Comparison of ENCODE assay signal across 1 cellular context in the genomic region with DNA sequence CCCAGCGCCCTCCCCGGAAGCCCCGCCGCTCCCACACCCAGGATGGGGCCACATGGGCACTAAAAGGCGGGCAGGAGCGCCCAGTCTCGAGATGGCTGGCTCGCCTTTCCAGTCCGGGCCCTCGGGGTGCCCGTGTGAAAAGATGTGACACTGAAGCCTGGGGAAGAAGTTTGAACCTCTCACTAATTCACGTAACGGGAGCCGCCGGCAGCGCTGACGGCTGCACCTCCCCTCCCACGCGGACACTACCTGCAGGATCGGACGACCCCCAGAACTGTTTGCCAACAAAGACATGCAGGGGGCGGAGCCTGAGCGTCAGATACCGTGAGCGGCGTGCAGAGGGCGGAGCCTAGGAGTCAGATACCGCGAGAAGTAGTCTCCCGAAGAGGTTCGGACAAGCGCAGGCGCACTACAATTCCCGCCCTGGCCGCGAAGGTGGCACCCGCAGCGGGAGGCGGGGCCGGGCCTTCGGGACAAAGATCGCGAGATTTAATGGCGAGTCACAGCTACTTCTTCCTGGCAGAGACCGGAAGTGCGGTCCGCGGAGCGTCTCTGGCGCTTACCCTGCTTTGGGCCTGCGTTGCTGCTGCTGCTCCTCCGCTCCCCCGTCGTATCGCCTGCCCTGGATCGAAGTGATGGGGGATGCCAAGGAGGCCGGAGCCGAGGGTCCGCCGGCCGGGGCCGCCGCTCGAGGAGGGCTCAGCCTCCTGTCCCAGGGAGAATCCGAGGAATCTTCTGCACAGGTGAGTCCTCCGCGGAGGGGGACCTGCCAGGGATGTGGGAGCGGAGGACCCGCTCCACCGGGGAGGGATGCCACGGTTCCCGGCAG.
A peak's percentile ranks its signal among the peaks of the same experiment; 100 is the strongest.
TF ChIP-seq lines count a peak whose summit lies in the region.

A gene with protein sequence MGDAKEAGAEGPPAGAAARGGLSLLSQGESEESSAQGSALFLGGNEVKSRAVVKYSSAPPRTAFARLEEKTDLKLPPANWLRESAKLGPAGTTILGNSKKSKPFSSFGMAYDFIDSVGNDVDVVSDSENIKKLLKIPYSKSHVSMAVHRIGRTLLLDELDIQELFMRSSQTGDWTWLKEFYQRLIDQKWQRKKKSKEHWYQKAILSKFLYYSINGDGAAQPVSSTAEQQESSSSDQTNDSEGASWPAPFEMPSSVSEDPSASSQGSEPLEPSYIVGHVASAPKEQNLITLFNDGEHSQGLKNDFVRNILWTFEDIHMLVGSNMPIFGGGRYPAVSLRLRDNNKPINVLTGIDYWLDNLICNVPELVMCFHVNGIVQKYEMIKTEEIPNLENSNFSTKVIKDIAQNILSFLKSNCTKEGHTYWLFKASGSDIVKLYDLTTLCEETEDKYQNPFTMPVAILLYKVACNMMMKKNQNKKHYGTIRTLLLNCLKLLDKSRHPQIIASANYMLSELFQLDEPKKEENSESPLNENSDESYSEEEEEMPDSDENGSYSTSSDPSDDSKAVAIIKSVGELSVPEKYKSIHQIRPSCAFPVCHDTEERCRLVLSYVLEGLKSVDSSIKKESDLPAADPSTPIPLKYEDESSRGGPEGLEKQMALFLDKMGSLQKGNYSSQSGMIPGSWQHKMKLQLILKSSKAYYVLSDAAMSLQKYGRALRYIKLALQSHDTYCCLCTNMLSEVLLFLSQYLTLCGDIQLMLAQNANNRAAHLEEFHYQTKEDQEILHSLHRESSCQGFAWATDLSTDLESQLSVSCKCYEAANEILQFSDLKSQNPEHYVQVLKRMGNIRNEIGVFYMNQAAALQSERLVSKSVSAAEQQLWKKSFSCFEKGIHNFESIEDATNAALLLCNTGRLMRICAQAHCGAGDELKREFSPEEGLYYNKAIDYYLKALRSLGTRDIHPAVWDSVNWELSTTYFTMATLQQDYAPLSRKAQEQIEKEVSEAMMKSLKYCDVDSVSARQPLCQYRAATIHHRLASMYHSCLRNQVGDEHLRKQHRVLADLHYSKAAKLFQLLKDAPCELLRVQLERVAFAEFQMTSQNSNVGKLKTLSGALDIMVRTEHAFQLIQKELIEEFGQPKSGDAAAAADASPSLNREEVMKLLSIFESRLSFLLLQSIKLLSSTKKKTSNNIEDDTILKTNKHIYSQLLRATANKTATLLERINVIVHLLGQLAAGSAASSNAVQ (plus strand): TSS at position 537 of the 829 bp plus-strand sequence. CDS start 99 bp downstream, at position 636.

TF ChIP-seq in HepG2, 621 proteins besides CTCF, POLR2A, EP300 and RAD21 (continued from another document and continues in another):
- peak; percentile 83 for TF ChIP-seq GABPA (IDR thresholded peaks at IDR 0.05; ENCODE audit: low read depth, low read length)
- TF ChIP-seq GABPA (CRISPR knock-in tag; IDR thresholded peaks at IDR 0.05; ENCODE audit: low read depth): peak; percentile 95
- no peak for TF ChIP-seq ZFP36 (IDR thresholded peaks at IDR 0.05; ENCODE audit: borderline replicate concordance, low read depth, low read length, partially characterized antibody)
- TF ChIP-seq KDM5A (IDR thresholded peaks at IDR 0.05; ENCODE audit: borderline replicate concordance, low read length): peak; percentile 92
- 0 out of 2 replicates have a peak, but pooled peaks have one; percentile 15 for TF ChIP-seq HDAC2 (CRISPR knock-in tag; IDR thresholded peaks at IDR 0.05)
- peak; percentile 95 for TF ChIP-seq POLR2G (IDR thresholded peaks at IDR 0.05; ENCODE audit: low read depth, low read length)
- TF ChIP-seq SMAD9 (CRISPR knock-in tag; IDR thresholded peaks at IDR 0.05): peak; percentile 42; the same call in 1 of the 2 replicates
- TF ChIP-seq, protein P1, sequence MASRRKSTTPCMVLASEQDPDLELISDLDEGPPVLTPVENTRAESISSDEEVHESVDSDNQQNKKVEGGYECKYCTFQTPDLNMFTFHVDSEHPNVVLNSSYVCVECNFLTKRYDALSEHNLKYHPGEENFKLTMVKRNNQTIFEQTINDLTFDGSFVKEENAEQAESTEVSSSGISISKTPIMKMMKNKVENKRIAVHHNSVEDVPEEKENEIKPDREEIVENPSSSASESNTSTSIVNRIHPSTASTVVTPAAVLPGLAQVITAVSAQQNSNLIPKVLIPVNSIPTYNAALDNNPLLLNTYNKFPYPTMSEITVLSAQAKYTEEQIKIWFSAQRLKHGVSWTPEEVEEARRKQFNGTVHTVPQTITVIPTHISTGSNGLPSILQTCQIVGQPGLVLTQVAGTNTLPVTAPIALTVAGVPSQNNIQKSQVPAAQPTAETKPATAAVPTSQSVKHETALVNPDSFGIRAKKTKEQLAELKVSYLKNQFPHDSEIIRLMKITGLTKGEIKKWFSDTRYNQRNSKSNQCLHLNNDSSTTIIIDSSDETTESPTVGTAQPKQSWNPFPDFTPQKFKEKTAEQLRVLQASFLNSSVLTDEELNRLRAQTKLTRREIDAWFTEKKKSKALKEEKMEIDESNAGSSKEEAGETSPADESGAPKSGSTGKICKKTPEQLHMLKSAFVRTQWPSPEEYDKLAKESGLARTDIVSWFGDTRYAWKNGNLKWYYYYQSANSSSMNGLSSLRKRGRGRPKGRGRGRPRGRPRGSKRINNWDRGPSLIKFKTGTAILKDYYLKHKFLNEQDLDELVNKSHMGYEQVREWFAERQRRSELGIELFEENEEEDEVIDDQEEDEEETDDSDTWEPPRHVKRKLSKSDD (CRISPR knock-in tag; IDR thresholded peaks at IDR 0.05; ENCODE audit: low read depth): no peak
- TF ChIP-seq MIER2 (CRISPR knock-in tag; IDR thresholded peaks at IDR 0.05): no peak
- no peak for TF ChIP-seq MAF1 (CRISPR knock-in tag; IDR thresholded peaks at IDR 0.05; ENCODE audit: borderline replicate concordance)
- TF ChIP-seq, protein P2, sequence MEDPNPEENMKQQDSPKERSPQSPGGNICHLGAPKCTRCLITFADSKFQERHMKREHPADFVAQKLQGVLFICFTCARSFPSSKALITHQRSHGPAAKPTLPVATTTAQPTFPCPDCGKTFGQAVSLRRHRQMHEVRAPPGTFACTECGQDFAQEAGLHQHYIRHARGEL (CRISPR knock-in tag; IDR thresholded peaks at IDR 0.05): no peak
- TF ChIP-seq ZC3H4 (CRISPR knock-in tag; IDR thresholded peaks at IDR 0.05; ENCODE audit: borderline replicate concordance): no peak
- no peak for TF ChIP-seq KAT7 (CRISPR knock-in tag; IDR thresholded peaks at IDR 0.05; ENCODE audit: borderline replicate concordance)
- TF ChIP-seq ZFY (CRISPR knock-in tag; IDR thresholded peaks at IDR 0.05): peak; percentile 94
- 0 out of 2 replicates have a peak, but pooled peaks have one; percentile 45 for TF ChIP-seq MTA1 (CRISPR knock-in tag; IDR thresholded peaks at IDR 0.05; ENCODE audit: borderline replicate concordance)
- TF ChIP-seq JUND (CRISPR knock-in tag; IDR thresholded peaks at IDR 0.05): peak; percentile 39; the same call in 1 of the 2 replicates
- TF ChIP-seq, protein P3, sequence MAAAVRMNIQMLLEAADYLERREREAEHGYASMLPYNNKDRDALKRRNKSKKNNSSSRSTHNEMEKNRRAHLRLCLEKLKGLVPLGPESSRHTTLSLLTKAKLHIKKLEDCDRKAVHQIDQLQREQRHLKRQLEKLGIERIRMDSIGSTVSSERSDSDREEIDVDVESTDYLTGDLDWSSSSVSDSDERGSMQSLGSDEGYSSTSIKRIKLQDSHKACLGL (CRISPR knock-in tag; IDR thresholded peaks at IDR 0.05): peak; percentile 55; the same call in 1 of the 2 replicates
- TF ChIP-seq, protein P4, sequence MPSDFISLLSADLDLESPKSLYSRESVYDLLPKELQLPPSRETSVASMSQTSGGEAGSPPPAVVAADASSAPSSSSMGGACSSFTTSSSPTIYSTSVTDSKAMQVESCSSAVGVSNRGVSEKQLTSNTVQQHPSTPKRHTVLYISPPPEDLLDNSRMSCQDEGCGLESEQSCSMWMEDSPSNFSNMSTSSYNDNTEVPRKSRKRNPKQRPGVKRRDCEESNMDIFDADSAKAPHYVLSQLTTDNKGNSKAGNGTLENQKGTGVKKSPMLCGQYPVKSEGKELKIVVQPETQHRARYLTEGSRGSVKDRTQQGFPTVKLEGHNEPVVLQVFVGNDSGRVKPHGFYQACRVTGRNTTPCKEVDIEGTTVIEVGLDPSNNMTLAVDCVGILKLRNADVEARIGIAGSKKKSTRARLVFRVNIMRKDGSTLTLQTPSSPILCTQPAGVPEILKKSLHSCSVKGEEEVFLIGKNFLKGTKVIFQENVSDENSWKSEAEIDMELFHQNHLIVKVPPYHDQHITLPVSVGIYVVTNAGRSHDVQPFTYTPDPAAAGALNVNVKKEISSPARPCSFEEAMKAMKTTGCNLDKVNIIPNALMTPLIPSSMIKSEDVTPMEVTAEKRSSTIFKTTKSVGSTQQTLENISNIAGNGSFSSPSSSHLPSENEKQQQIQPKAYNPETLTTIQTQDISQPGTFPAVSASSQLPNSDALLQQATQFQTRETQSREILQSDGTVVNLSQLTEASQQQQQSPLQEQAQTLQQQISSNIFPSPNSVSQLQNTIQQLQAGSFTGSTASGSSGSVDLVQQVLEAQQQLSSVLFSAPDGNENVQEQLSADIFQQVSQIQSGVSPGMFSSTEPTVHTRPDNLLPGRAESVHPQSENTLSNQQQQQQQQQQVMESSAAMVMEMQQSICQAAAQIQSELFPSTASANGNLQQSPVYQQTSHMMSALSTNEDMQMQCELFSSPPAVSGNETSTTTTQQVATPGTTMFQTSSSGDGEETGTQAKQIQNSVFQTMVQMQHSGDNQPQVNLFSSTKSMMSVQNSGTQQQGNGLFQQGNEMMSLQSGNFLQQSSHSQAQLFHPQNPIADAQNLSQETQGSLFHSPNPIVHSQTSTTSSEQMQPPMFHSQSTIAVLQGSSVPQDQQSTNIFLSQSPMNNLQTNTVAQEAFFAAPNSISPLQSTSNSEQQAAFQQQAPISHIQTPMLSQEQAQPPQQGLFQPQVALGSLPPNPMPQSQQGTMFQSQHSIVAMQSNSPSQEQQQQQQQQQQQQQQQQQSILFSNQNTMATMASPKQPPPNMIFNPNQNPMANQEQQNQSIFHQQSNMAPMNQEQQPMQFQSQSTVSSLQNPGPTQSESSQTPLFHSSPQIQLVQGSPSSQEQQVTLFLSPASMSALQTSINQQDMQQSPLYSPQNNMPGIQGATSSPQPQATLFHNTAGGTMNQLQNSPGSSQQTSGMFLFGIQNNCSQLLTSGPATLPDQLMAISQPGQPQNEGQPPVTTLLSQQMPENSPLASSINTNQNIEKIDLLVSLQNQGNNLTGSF (CRISPR knock-in tag; IDR thresholded peaks at IDR 0.05): peak; percentile 36
- no peak for TF ChIP-seq ZNF24 (IDR thresholded peaks at IDR 0.05)
- TF ChIP-seq ZNF557 (CRISPR knock-in tag; IDR thresholded peaks at IDR 0.05): no peak
- TF ChIP-seq RARA (CRISPR knock-in tag; IDR thresholded peaks at IDR 0.05): no peak
- TF ChIP-seq, protein P5, sequence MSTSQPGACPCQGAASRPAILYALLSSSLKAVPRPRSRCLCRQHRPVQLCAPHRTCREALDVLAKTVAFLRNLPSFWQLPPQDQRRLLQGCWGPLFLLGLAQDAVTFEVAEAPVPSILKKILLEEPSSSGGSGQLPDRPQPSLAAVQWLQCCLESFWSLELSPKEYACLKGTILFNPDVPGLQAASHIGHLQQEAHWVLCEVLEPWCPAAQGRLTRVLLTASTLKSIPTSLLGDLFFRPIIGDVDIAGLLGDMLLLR (CRISPR knock-in tag; IDR thresholded peaks at IDR 0.05): 0 out of 2 replicates have a peak, but pooled peaks have one; percentile 49
- TF ChIP-seq ZNF296 (CRISPR knock-in tag; conservative IDR thresholded peaks at IDR 0.05): no peak
- TF ChIP-seq, protein P6, sequence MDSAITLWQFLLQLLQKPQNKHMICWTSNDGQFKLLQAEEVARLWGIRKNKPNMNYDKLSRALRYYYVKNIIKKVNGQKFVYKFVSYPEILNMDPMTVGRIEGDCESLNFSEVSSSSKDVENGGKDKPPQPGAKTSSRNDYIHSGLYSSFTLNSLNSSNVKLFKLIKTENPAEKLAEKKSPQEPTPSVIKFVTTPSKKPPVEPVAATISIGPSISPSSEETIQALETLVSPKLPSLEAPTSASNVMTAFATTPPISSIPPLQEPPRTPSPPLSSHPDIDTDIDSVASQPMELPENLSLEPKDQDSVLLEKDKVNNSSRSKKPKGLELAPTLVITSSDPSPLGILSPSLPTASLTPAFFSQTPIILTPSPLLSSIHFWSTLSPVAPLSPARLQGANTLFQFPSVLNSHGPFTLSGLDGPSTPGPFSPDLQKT (CRISPR knock-in tag; IDR thresholded peaks at IDR 0.05; ENCODE audit: borderline replicate concordance): no peak
- TF ChIP-seq, protein P7, sequence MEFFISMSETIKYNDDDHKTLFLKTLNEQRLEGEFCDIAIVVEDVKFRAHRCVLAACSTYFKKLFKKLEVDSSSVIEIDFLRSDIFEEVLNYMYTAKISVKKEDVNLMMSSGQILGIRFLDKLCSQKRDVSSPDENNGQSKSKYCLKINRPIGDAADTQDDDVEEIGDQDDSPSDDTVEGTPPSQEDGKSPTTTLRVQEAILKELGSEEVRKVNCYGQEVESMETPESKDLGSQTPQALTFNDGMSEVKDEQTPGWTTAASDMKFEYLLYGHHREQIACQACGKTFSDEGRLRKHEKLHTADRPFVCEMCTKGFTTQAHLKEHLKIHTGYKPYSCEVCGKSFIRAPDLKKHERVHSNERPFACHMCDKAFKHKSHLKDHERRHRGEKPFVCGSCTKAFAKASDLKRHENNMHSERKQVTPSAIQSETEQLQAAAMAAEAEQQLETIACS (CRISPR knock-in tag; IDR thresholded peaks at IDR 0.05): no peak
- TF ChIP-seq ZNF124 (CRISPR knock-in tag; IDR thresholded peaks at IDR 0.05): peak; percentile 19; the same call in 1 of the 2 replicates
- TF ChIP-seq ZNF772 (CRISPR knock-in tag; IDR thresholded peaks at IDR 0.05): peak; percentile 87; the same call in 1 of the 2 replicates
- TF ChIP-seq PHB2 (IDR thresholded peaks at IDR 0.05; ENCODE audit: partially characterized antibody): no peak
